Comparison of ENCODE assay signal across 8 cellular contexts in genomic region chr5:59810041-59810440, GRCh38.
DNase-seq lines count a peak whose midpoint lies in the region; ATAC-seq lines count a peak whose summit lies in the region.

No MANE protein-coding gene starts in this region.

- H3K9me3 ChIP-seq in effector memory CD4-positive, alpha-beta T cell (ENCODE audit: control insufficient read depth, low read length), result no peaks in the 10 kb centered on the region

- no peaks in the 10 kb centered on the region for H3K36me3 ChIP-seq in effector memory CD4-positive, alpha-beta T cell (ENCODE audit: control insufficient read depth, insufficient read depth, low read length)

- peak; percentile 25 for DNase-seq in NK-92 treated with Interleukin-12 subunit alpha and Interleukin-12 subunit beta, amount 100 ng/mL, for 24 hours (lab: John Stamatoyannopoulos, UW)
- no peak for DNase-seq in NK-92 (lab: John Stamatoyannopoulos, UW; ENCODE audit: unreplicated experiment)
- DNase-seq in NCI-H2227 (lab: John Stamatoyannopoulos, UW; ENCODE audit: unreplicated experiment), result peak; percentile 79
- DNase-seq in activated CD4-positive, alpha-beta T cell treated with anti-CD3 and anti-CD28 coated beads, Interleukin-2, amount 50 U/mL, for 48 hours, result peak; percentile 65 to 73
- peak; percentile 5 to 36 (median 6) for DNase-seq in effector memory CD4-positive, alpha-beta T cell
- peak; percentile 71 to 76 for DNase-seq in lung microvascular endothelial cell (ENCODE audit: low read depth in 2 of 2)
- peak; percentile 31 for DNase-seq in stimulated activated CD8-positive, alpha-beta memory T cell treated with anti-CD3 and anti-CD28 coated beads, Interleukin-15, amount 100 ng/mL, for 24 hours (ENCODE audit: low read depth)

- peak; percentile 69 for ATAC-seq in HG02885 (IDR thresholded peaks at IDR 0.05; ENCODE audit: poor library complexity, unreplicated experiment)

- H3K4me3 ChIP-seq in effector memory CD4-positive, alpha-beta T cell (ENCODE audit: insufficient read depth, low read depth, low read length, poor library complexity, severe bottlenecking), result no peak overlapping the region

- no peaks in the 10 kb centered on the region for H3K4me1 ChIP-seq in effector memory CD4-positive, alpha-beta T cell (ENCODE audit: control insufficient read depth, insufficient read depth, low read length, poor library complexity, severe bottlenecking)

- H3K27ac ChIP-seq in effector memory CD4-positive, alpha-beta T cell (ENCODE audit: insufficient read depth, low read length, poor library complexity, severe bottlenecking), result no peak overlapping the region

- no peaks in the 10 kb centered on the region for H3K27me3 ChIP-seq in effector memory CD4-positive, alpha-beta T cell (replicated peaks; ENCODE audit: control insufficient read depth, insufficient read depth, low read length, poor library complexity, severe bottlenecking)
